13 cellular contexts compared by ENCODE assay signal in genomic region chr12:92696240-92696639, GRCh38. TPM values are rescaled to one million over a fixed set of nuclear protein-coding genes. Genes with fewer than 3 reads are reported as not detected.
DNase-seq lines count a peak whose midpoint lies in the region; ATAC-seq and TF ChIP-seq lines count a peak whose summit lies in the region.
"Had no signal": no experiment of that assay in that cellular context is flagged by ENCODE, and none has a peak within 500 bp of the region (broad histone marks: within the 10 kb centered on the region; RNA-seq: fewer than 3 reads in every experiment).

No MANE protein-coding gene starts in this region.

- H3K27me3 ChIP-seq in CD8-positive, alpha-beta T cell (ENCODE audit: insufficient read depth, low read length): no peaks in the 10 kb centered on the region

- H3K27ac Mint-ChIP-seq in CD8-positive, alpha-beta T cell: no peak overlapping the region
- H3K27ac Mint-ChIP-seq: activated naive CD4-positive, alpha-beta T cell treated with anti-CD3 and anti-CD28 coated beads, Interleukin-2, amount 50 U/mL, for 24 hours had no signal

- CTCF ChIA-PET in CD8-positive, alpha-beta T cell (lab: Charles Lee): no interaction called here

- no peak for TF ChIP-seq CTCF in CD8-positive, alpha-beta T cell (IDR thresholded peaks at IDR 0.05)

- peaks cover 9% of the 10 kb centered on the region for H3K9me3 Mint-ChIP-seq in CD8-positive, alpha-beta T cell

- H3K36me3 Mint-ChIP-seq in CD8-positive, alpha-beta T cell: no peaks in the 10 kb centered on the region

- DNase-seq in EH (ENCODE audit: low read depth): peak; percentile 40
- DNase-seq in NCI-H2227 (lab: John Stamatoyannopoulos, UW; ENCODE audit: unreplicated experiment): peak; percentile 43
- DNase-seq in fibroblast of peridontal ligament (ENCODE audit: extremely low read depth): peak; percentile 89
- DNase-seq in posterior cingulate gyrus: peak in 6 of 10 donors; percentile 31 to 86 (median 62)
- DNase-seq in NCI-H345 (lab: John Stamatoyannopoulos, UW): no peak
- no peak for DNase-seq in NCI-H526 treated with DMSO at 0.1 percent for 48 hours (lab: John Stamatoyannopoulos, UW)
- no peak for DNase-seq in CD8-positive, alpha-beta T cell
- DNase-seq: activated CD8-positive, alpha-beta memory T cell treated with anti-CD3 and anti-CD28 coated beads for 24 hours; NCI-H2029; T-helper 9 cell had no signal

- intact Hi-C loops in posterior cingulate gyrus (cut with DNase I): no loop called here
- intact Hi-C loops in CD8-positive, alpha-beta T cell (cut with DNase I, micrococcal nuclease): no loop called here

- H3K27ac ChIP-seq in CD8-positive, alpha-beta T cell (ENCODE audit: low read depth, low read length): no peak overlapping the region
- H3K27ac ChIP-seq: skin epidermis had no signal

- H3K9me3 ChIP-seq in CD8-positive, alpha-beta T cell (ENCODE audit: low read length): no peaks in the 10 kb centered on the region

- no peak overlapping the region for H3K4me3 ChIP-seq in CD8-positive, alpha-beta T cell (ENCODE audit: low read depth, low read length)
- H3K4me3 ChIP-seq: skin epidermis had no signal

- POLR2A ChIA-PET in CD8-positive, alpha-beta T cell (lab: Charles Lee): no interaction called here

- no peaks in the 10 kb centered on the region for H3K27me3 Mint-ChIP-seq in CD8-positive, alpha-beta T cell (ENCODE audit: low read depth)
- H3K27me3 Mint-ChIP-seq: activated naive CD4-positive, alpha-beta T cell treated with anti-CD3 and anti-CD28 coated beads, Interleukin-2, amount 50 U/mL, for 24 hours had no signal

- no peak overlapping the region for H3K4me3 Mint-ChIP-seq in CD8-positive, alpha-beta T cell
- H3K4me3 Mint-ChIP-seq: activated naive CD4-positive, alpha-beta T cell treated with anti-CD3 and anti-CD28 coated beads, Interleukin-2, amount 50 U/mL, for 24 hours had no signal

- no peaks in the 10 kb centered on the region for H3K36me3 ChIP-seq in CD8-positive, alpha-beta T cell (ENCODE audit: insufficient read depth, low read length)

- no peaks in the 10 kb centered on the region for H3K4me1 ChIP-seq in CD8-positive, alpha-beta T cell (ENCODE audit: insufficient read depth, low read length)

- H3K4me1 Mint-ChIP-seq in CD8-positive, alpha-beta T cell (ENCODE audit: low read depth): no peaks in the 10 kb centered on the region
- H3K4me1 Mint-ChIP-seq: activated naive CD4-positive, alpha-beta T cell treated with anti-CD3 and anti-CD28 coated beads, Interleukin-2, amount 50 U/mL, for 24 hours had no signal

- ATAC-seq in GM21367 (IDR thresholded peaks at IDR 0.05; ENCODE audit: unreplicated experiment): no peak
- ATAC-seq in CD8-positive, alpha-beta T cell: no peak

RNA-seq across cellular contexts. Expression of gene PLEKHG7, which starts 6.5 kb away (rescaled TPM):
- not detected for total RNA-seq in CD8-positive, alpha-beta T cell

Comparison
In these comparisons a context has a peak if more than half of its experiments do, and no peak if none do; other contexts are left out.
1. DNase-seq: peak in EH (single experiment), NCI-H2227 (single experiment), fibroblast of peridontal ligament (single experiment) and posterior cingulate gyrus (6 of 10); none in NCI-H345 (single experiment), NCI-H526 treated with DMSO at 0.1 percent for 48 hours (single experiment) and CD8-positive, alpha-beta T cell (0 of 7).